ENCODE assay signal across 19 cellular contexts in the genomic region with DNA sequence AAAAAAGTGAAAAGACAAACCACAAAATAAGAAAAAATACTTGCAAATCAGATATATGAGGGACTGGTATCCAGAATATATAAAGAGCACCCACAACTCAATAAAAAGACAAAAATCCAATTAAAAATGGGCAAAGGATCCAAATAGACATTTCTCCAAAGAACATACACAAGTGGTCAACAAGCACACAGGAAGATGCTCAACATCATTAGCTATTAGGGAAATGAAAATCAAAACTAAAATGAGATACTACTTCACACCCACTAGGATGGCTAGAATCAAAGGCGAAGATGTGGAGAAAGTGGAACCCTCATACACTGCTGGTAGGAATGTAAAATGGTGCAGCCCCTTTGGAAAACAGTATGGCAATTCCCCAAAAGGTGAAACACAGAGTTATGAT. TPM values are rescaled to one million over a fixed set of nuclear protein-coding genes. Genes with fewer than 3 reads are reported as not detected.
A peak's percentile ranks its signal among the peaks of the same experiment; 100 is the strongest.
DNase-seq lines count a peak whose midpoint lies in the region; ATAC-seq and TF ChIP-seq lines count a peak whose summit lies in the region.
"Had no signal": no experiment of that assay in that cellular context is flagged by ENCODE, and none has a peak within 500 bp of the region (broad histone marks: within the 10 kb centered on the region; RNA-seq: fewer than 3 reads in every experiment).

No MANE protein-coding gene starts in this region.

- CTCF ChIA-PET in HEK293 (lab: Yijun Ruan, JAX), result interaction anchor here (0.6 to 9.0 kb wide), 4 partner anchors 16 to 409 kb away, joined by 4 to 135 read pairs (median 24); no protein-coding TSS in a partner anchor
- CTCF ChIA-PET in activated CD8-positive, alpha-beta T cell treated with anti-CD3 and anti-CD28 coated beads for 36 hours (lab: Charles Lee), result interaction anchor here (0.6 to 30.0 kb wide), 9 partner anchors 9 to 159 kb away, joined by 3 to 631 read pairs (median 3); a partner anchor contains a TSS

- intact Hi-C loops in activated CD8-positive, alpha-beta T cell treated with anti-CD3 and anti-CD28 coated beads for 36 hours (cut with micrococcal nuclease), result loop anchor here (5.0 kb wide), 1 partner anchor 69 kb away; no protein-coding TSS in a partner anchor

- H3K4me1 Mint-ChIP-seq in activated CD8-positive, alpha-beta T cell treated with anti-CD3 and anti-CD28 coated beads for 36 hours (ENCODE audit: low read depth), result peaks cover 87% of the 10 kb centered on the region
- peaks cover 47 to 85% (median 66%) of the 10 kb centered on the region in 3 donors for H3K4me1 Mint-ChIP-seq in naive B cell

- TF ChIP-seq CTCF in HEK293 (tag by site-specific recombination; IDR thresholded peaks at IDR 0.05), result no peak
- TF ChIP-seq CTCF in activated CD8-positive, alpha-beta T cell treated with anti-CD3 and anti-CD28 coated beads for 36 hours (IDR thresholded peaks at IDR 0.05), result no peak

- no peak overlapping the region for H3K4me3 ChIP-seq in HEK293 (ENCODE audit: low read depth, low read length)
- H3K4me3 ChIP-seq: hepatocyte, psoas muscle, smooth muscle cell had no signal

- H3K4me1 ChIP-seq in HEK293 (ENCODE audit: control insufficient read depth, insufficient read depth, low read length), result peaks cover 11% of the 10 kb centered on the region

- POLR2A ChIA-PET in HEK293 (lab: Yijun Ruan, JAX), result no interaction called here
- POLR2A ChIA-PET in activated CD8-positive, alpha-beta T cell treated with anti-CD3 and anti-CD28 coated beads for 36 hours (lab: Charles Lee), result interaction anchor here (1.4 to 25.2 kb wide), 2 partner anchors 18 to 76 kb away, joined by 5 to 408 read pairs; a partner anchor contains a TSS

- no peaks in the 10 kb centered on the region for H3K9me3 ChIP-seq in HEK293 (ENCODE audit: control insufficient read depth, insufficient read depth, low read depth, low read length)
- H3K9me3 ChIP-seq: BE2C, psoas muscle had no signal

- H3K36me3 Mint-ChIP-seq in activated CD8-positive, alpha-beta T cell treated with anti-CD3 and anti-CD28 coated beads for 36 hours (ENCODE audit: low read depth), result peaks cover 30% of the 10 kb centered on the region
- peaks cover 0 to 9% of the 10 kb centered on the region in 2 donors for H3K36me3 Mint-ChIP-seq in naive B cell

- H3K27ac ChIP-seq in HEK293 (ENCODE audit: extremely low read depth, low read depth, low read length), result no peak overlapping the region
- H3K27ac ChIP-seq: psoas muscle had no signal

- H3K27me3 Mint-ChIP-seq in activated CD8-positive, alpha-beta T cell treated with anti-CD3 and anti-CD28 coated beads for 36 hours, result no peaks in the 10 kb centered on the region
- no peaks in the 10 kb centered on the region for H3K27me3 Mint-ChIP-seq in naive B cell

- peak overlapping the region; percentile 99 for H3K27ac Mint-ChIP-seq in activated CD8-positive, alpha-beta T cell treated with anti-CD3 and anti-CD28 coated beads for 36 hours
- H3K27ac Mint-ChIP-seq in naive B cell, result peak overlapping the region in 4 of 6 donors; percentile 0 to 87 (median 64)
- H3K27ac Mint-ChIP-seq: nephron progenitor cell had no signal

- H3K36me3 ChIP-seq in HEK293 (ENCODE audit: control insufficient read depth in 2 of 2, insufficient read depth in 1 of 2, low read length in 2 of 2), result no peaks in the 10 kb centered on the region
- H3K36me3 ChIP-seq: BE2C had no signal

- H3K9me3 Mint-ChIP-seq in activated CD8-positive, alpha-beta T cell treated with anti-CD3 and anti-CD28 coated beads for 36 hours, result peaks cover 6% of the 10 kb centered on the region
- H3K9me3 Mint-ChIP-seq in naive B cell, result no peaks in the 10 kb centered on the region
- H3K9me3 Mint-ChIP-seq: activated T-cell treated with anti-CD3 and anti-CD28 coated beads, Interleukin-2, amount 50 U/mL, for 4 hours; nephron progenitor cell had no signal

- H3K4me3 Mint-ChIP-seq in activated CD8-positive, alpha-beta T cell treated with anti-CD3 and anti-CD28 coated beads for 36 hours, result no peak overlapping the region
- H3K4me3 Mint-ChIP-seq in naive B cell, result peak overlapping the region in 1 of 8 donors; percentile 55
- H3K4me3 Mint-ChIP-seq: nephron progenitor cell had no signal

- DNase-seq in activated CD8-positive, alpha-beta T cell treated with anti-CD3 and anti-CD28 coated beads for 36 hours, result no peak
- DNase-seq in naive B cell, result no peak
- no peak for DNase-seq in cerebellar nuclear complex (lab: John Stamatoyannopoulos, UW)
- no peak for DNase-seq in activated CD4-positive, CD25-positive, alpha-beta regulatory T cell (lab: John Stamatoyannopoulos, UW)
- DNase-seq: activated T-cell treated with anti-CD3 and anti-CD28 coated beads, Interleukin-2, amount 50 U/mL, for 4 hours; amygdala; BE2C; islet precursor cell; NCI-H1417 treated with DMSO at 0.1 percent for 48 hours; NCI-H526 treated with DMSO at 0.1 percent for 48 hours; nephron progenitor cell; OCI-M1; psoas muscle; SIG-M5; T1000; trophoblast cell had no signal

- ATAC-seq in activated CD8-positive, alpha-beta T cell treated with anti-CD3 and anti-CD28 coated beads for 36 hours, result no peak
- ATAC-seq in naive B cell (ENCODE audit: low read depth in 2 of 2), result no peak
- ATAC-seq: activated T-cell treated with anti-CD3 and anti-CD28 coated beads, Interleukin-2, amount 50 U/mL, for 4 hours; psoas muscle had no signal

TF ChIP-seq in HEK293, 187 proteins besides CTCF, POLR2A, EP300 and RAD21:
- TF ChIP-seq ZNF311 (tag by site-specific recombination; IDR thresholded peaks at IDR 0.05; ENCODE audit: borderline replicate concordance) (no peak), ZNF664 (tag by site-specific recombination; IDR thresholded peaks at IDR 0.05) (peak; percentile 93)
TF ChIP-seq in HEK293: peak in this region for 1.

RNA-seq across cellular contexts. Expression of a gene that starts 21.1 kb away (rescaled TPM):
- total RNA-seq in activated CD8-positive, alpha-beta T cell treated with anti-CD3 and anti-CD28 coated beads for 36 hours, result 10 to 100 TPM; 41.3 to 43.9 TPM
- 10 to 100 TPM; 46.3 to 78.7 (median 54.2) TPM for polyA plus RNA-seq in naive B cell (ENCODE audit: low read depth in 6 of 6)

RNA-seq across cellular contexts. Expression of a gene that starts 22.1 kb away (rescaled TPM):
- 10 to 100 TPM; 79.7 to 81.5 TPM for total RNA-seq in activated CD8-positive, alpha-beta T cell treated with anti-CD3 and anti-CD28 coated beads for 36 hours
- polyA plus RNA-seq in naive B cell (ENCODE audit: low read depth in 6 of 6), result 10 to 100 TPM; 12.3 to 36.9 (median 21.6) TPM

RNA-seq across cellular contexts. Expression of a gene that starts 28.2 kb away (rescaled TPM):
- total RNA-seq in activated CD8-positive, alpha-beta T cell treated with anti-CD3 and anti-CD28 coated beads for 36 hours, result 1 to 10 TPM; 1.7 to 2.5 TPM
- 1 to 10 TPM in 1 of 6 donors, under 1 TPM in 1, not detected in 4; 0.73 to 1.0 TPM for polyA plus RNA-seq in naive B cell (ENCODE audit: low read depth in 6 of 6)

RNA-seq across cellular contexts. Expression of a gene that starts 41.9 kb away (rescaled TPM):
- total RNA-seq in activated CD8-positive, alpha-beta T cell treated with anti-CD3 and anti-CD28 coated beads for 36 hours, result 10 to 100 TPM; 34.3 to 34.9 TPM
- 10 to 100 TPM; 19.7 to 36.6 (median 25.0) TPM for polyA plus RNA-seq in naive B cell (ENCODE audit: low read depth in 6 of 6)

RNA-seq across cellular contexts. Expression of a gene that starts 59.3 kb away (rescaled TPM):
- total RNA-seq in activated CD8-positive, alpha-beta T cell treated with anti-CD3 and anti-CD28 coated beads for 36 hours, result 10 to 100 TPM; 36.9 to 38.8 TPM
- 10 to 100 TPM; 17.2 to 27.8 (median 19.8) TPM for polyA plus RNA-seq in naive B cell (ENCODE audit: low read depth in 6 of 6)
